8 cellular contexts compared by ENCODE assay signal in genomic region chr3:158329696-158330441, GRCh38.
DNase-seq lines count a peak whose midpoint lies in the region; FAIRE-seq and TF ChIP-seq lines count a peak whose summit lies in the region.
"Not testable (repeated sequence)": the region's sequence is repeated elsewhere in the genome, so short reads cannot be mapped to it uniquely, and the experiment has no call there.

No MANE protein-coding gene starts in this region.

- not testable (repeated sequence) for H3K9ac ChIP-seq in kidney (ENCODE audit: low read length in 2 of 2)

- not testable (repeated sequence) for H3K4me1 ChIP-seq in kidney (ENCODE audit: control insufficient read depth in 1 of 2, insufficient read depth in 1 of 2, low read depth in 1 of 2, low read length in 2 of 2)

- not testable (repeated sequence) for H3K27me3 Mint-ChIP-seq in activated naive CD8-positive, alpha-beta T cell; neural crest cell (ENCODE audit: low read depth); type B pancreatic cell

- H3K4me3 Mint-ChIP-seq in activated naive CD8-positive, alpha-beta T cell = peak overlapping the region; percentile 38
- H3K4me3 Mint-ChIP-seq in neural crest cell (peak overlapping the region; percentile 71), type B pancreatic cell (peak overlapping the region; percentile 80)

- peaks cover 13% of the 10 kb centered on the region for H3K36me3 Mint-ChIP-seq in activated naive CD8-positive, alpha-beta T cell
- H3K36me3 Mint-ChIP-seq in neural crest cell (ENCODE audit: low read depth); type B pancreatic cell: not testable (repeated sequence)

- H3K36me3 ChIP-seq in kidney (ENCODE audit: control insufficient read depth in 1 of 2, insufficient read depth in 2 of 2, low read length in 2 of 2) = not testable (repeated sequence)

- H3K4me3 ChIP-seq in dorsolateral prefrontal cortex (peak overlapping the region in 50 of 59 donors; percentile 1 to 64 (median 38)), kidney (ENCODE audit: low read length in 2 of 2) (peak overlapping the region; percentile 50 to 51)

- H3K9me3 ChIP-seq in kidney (ENCODE audit: control insufficient read depth in 1 of 2, low read length in 2 of 2) = not testable (repeated sequence)

- not testable (repeated sequence) for FAIRE-seq in kidney (lab: Jason Lieb, UNC)

- intact Hi-C loops in dorsolateral prefrontal cortex (cut with DNase I); kidney (cut with DNase I): not testable (repeated sequence)

- H3K27ac Mint-ChIP-seq in activated naive CD8-positive, alpha-beta T cell = not testable (repeated sequence)
- H3K27ac Mint-ChIP-seq in neural crest cell (ENCODE audit: unreplicated experiment) (peak overlapping the region; percentile 81), type B pancreatic cell (peak overlapping the region; percentile 0)

- DNase-seq in Caki2 (ENCODE audit: low read depth) (peak; percentile 58), NCI-H1436 (lab: John Stamatoyannopoulos, UW) (peak; percentile 19), dorsolateral prefrontal cortex (peak in 6 of 10 donors; percentile 12 to 47 (median 44)), glomerular visceral epithelial cell (ENCODE audit: extremely low spot score) (peak; percentile 50)
- DNase-seq in kidney; neural crest cell (ENCODE audit: low read depth, low spot score); type B pancreatic cell (ENCODE audit: extremely low spot score, unreplicated experiment): not testable (repeated sequence)

- not testable (repeated sequence) for TF ChIP-seq CTCF in dorsolateral prefrontal cortex (IDR thresholded peaks at IDR 0.05 in 54 of 56, conservative IDR thresholded peaks at IDR 0.05 in 2 of 56; ENCODE audit: low read depth in 1 of 56, partially characterized antibody in 56 of 56); kidney (IDR thresholded peaks at IDR 0.05; ENCODE audit: borderline replicate concordance, extremely low read depth, insufficient read depth); neural crest cell (conservative IDR thresholded peaks at IDR 0.05); type B pancreatic cell (conservative IDR thresholded peaks at IDR 0.05)

- H3K9me3 Mint-ChIP-seq in activated naive CD8-positive, alpha-beta T cell (ENCODE audit: low read depth); neural crest cell; type B pancreatic cell: not testable (repeated sequence)

- peak overlapping the region in 24 of 59 donors; percentile 1 to 71 (median 30) for H3K27ac ChIP-seq in dorsolateral prefrontal cortex
- not testable (repeated sequence) for H3K27ac ChIP-seq in kidney (ENCODE audit: low read depth in 2 of 2, low read length in 2 of 2)

- not testable (repeated sequence) for H3K4me1 Mint-ChIP-seq in activated naive CD8-positive, alpha-beta T cell (ENCODE audit: low read depth); type B pancreatic cell (ENCODE audit: unreplicated experiment)
- peaks cover 13% of the 10 kb centered on the region for H3K4me1 Mint-ChIP-seq in neural crest cell

- in situ Hi-C loops in Caki2 (cut with HindIII; ENCODE audit: low pct_unique_long_range_greater_than_20kb, low sequenced_read_pairs) = not testable (repeated sequence)

- H3K27me3 ChIP-seq in dorsolateral prefrontal cortex = not testable (repeated sequence)
